8 cellular contexts compared by ENCODE assay signal in genomic region chr7:44196450-44196872, GRCh38. TPM values are rescaled to one million over a fixed set of nuclear protein-coding genes. Genes with fewer than 3 reads are reported as not detected.
DNase-seq lines count a peak whose midpoint lies in the region; ATAC-seq, FAIRE-seq and TF ChIP-seq lines count a peak whose summit lies in the region.

No MANE protein-coding gene starts in this region.

- H3K4me2 ChIP-seq in endothelial cell of umbilical vein (ENCODE audit: insufficient read depth, low read length): no peak overlapping the region

- intact Hi-C loops in endothelial cell of umbilical vein (cut with micrococcal nuclease): loop anchor here (1.0 to 2.0 kb wide), 2 partner anchors 74 to 124 kb away; partner anchors contain the start of gene POLD2

- H3K9ac ChIP-seq in endothelial cell of umbilical vein (replicated peaks; ENCODE audit: extremely low read depth, insufficient read depth, low read length): no peak overlapping the region

- no peaks in the 10 kb centered on the region for H3K4me1 ChIP-seq in endothelial cell of umbilical vein (ENCODE audit: control insufficient read depth, extremely low read depth, insufficient read depth, low read length)

- dilution Hi-C loops in endothelial cell of umbilical vein (cut with MboI; ENCODE audit: extremely low pct_ligation_motif_present, low sequenced_read_pairs): no loop called here

- H3K9me3 ChIP-seq in KOPT-K1 (ENCODE audit: insufficient read depth, low read length, poor library complexity, severe bottlenecking): no peaks in the 10 kb centered on the region
- H3K9me3 ChIP-seq in endothelial cell of umbilical vein (replicated peaks; ENCODE audit: control insufficient read depth, insufficient read depth, low read length): no peaks in the 10 kb centered on the region

- BruUV-seq in endothelial cell of umbilical vein (replicated peaks; lab: Mats Ljungman, UMichigan): no TSS peak

- peaks cover 3 to 15% of the 10 kb centered on the region in 2 experiments for H3K27me3 ChIP-seq in endothelial cell of umbilical vein (ENCODE audit: control insufficient read depth in 2 of 2, insufficient read depth in 2 of 2, low read length in 2 of 2)

- no peaks in the 10 kb centered on the region for H3K9me1 ChIP-seq in endothelial cell of umbilical vein (replicated peaks; ENCODE audit: control insufficient read depth, extremely low read depth, insufficient read depth, low read length)

- H3K4me3 ChIP-seq in endothelial cell of umbilical vein (replicated peaks in 1 of 3; ENCODE audit: insufficient read depth in 1 of 3, low read depth in 1 of 3, low read length in 3 of 3): no peak overlapping the region
- no peak overlapping the region for H3K4me3 ChIP-seq in coronary artery

- H3K27ac ChIP-seq in KOPT-K1 (ENCODE audit: low read depth, low read length, poor library complexity, severe bottlenecking): peak overlapping the region; percentile 41
- H3K27ac ChIP-seq in endothelial cell of umbilical vein (ENCODE audit: insufficient read depth, low read depth, low read length): no peak overlapping the region
- H3K27ac ChIP-seq in coronary artery: no peak overlapping the region

- POLR2A ChIA-PET in endothelial cell of umbilical vein (lab: Charles Lee): no interaction called here

- ATAC-seq in GM19397 (IDR thresholded peaks at IDR 0.05; ENCODE audit: unreplicated experiment): no peak

- TF ChIP-seq CTCF in endothelial cell of umbilical vein (IDR thresholded peaks at IDR 0.05; ENCODE audit: extremely low read depth in 1 of 2, insufficient read depth in 1 of 2, low read depth in 1 of 2, low read length in 2 of 2) (peak; percentile 60 to 73), coronary artery (IDR thresholded peaks at IDR 0.05) (no peak)

- peak; percentile 76 for FAIRE-seq in endothelial cell of umbilical vein (lab: Jason Lieb, UNC)

- H2AFZ ChIP-seq in endothelial cell of umbilical vein (ENCODE audit: low read depth, low read length): no peak overlapping the region

- TF ChIP-seq POLR2A in endothelial cell of umbilical vein (IDR thresholded peaks at IDR 0.05; ENCODE audit: low read depth, low read length): no peak

- H4K20me1 ChIP-seq in endothelial cell of umbilical vein (replicated peaks; ENCODE audit: control insufficient read depth, extremely low read depth, insufficient read depth, low read length): no peaks in the 10 kb centered on the region

- H3K36me3 ChIP-seq in KOPT-K1 (ENCODE audit: insufficient read depth, low read length): no peaks in the 10 kb centered on the region
- no peaks in the 10 kb centered on the region for H3K36me3 ChIP-seq in endothelial cell of umbilical vein (ENCODE audit: control insufficient read depth in 2 of 2, extremely low read depth in 1 of 2, insufficient read depth in 2 of 2, low read length in 2 of 2)

- peaks cover 6% of the 10 kb centered on the region for H3K79me2 ChIP-seq in endothelial cell of umbilical vein (ENCODE audit: control insufficient read depth, insufficient read depth, low read length)

- peak; percentile 18 for DNase-seq in activated T-cell treated with anti-CD3 and anti-CD28 coated beads for 4 hours
- no peak for DNase-seq in activated T-cell treated with anti-CD3 and anti-CD28 coated beads, Interleukin-2, amount 50 U/mL, for 1 hour
- peak; percentile 45 for DNase-seq in SK-N-DZ (ENCODE audit: low spot score)
- peak; percentile 54 for DNase-seq in endothelial cell of umbilical vein (ENCODE audit: low read depth, low spot score)
- DNase-seq in middle frontal gyrus (ENCODE audit: extremely low spot score, low spot score): peak; percentile 14
- no peak for DNase-seq in coronary artery (ENCODE audit: low spot score)

- CTCF ChIA-PET in endothelial cell of umbilical vein (lab: Charles Lee): interaction anchor here (0.6 to 4.9 kb wide), 15 partner anchors 11 to 377 kb away, joined by 3 to 60 read pairs (median 5); partner anchors contain the start of genes DDX56 and POLD2

TF ChIP-seq in endothelial cell of umbilical vein, 7 proteins besides CTCF, POLR2A, EP300 and RAD21:
- TF ChIP-seq GATA2 (IDR thresholded peaks at IDR 0.05; ENCODE audit: insufficient read depth, insufficient read length, low read depth, low read length): no peak
- TF ChIP-seq MYC (IDR thresholded peaks at IDR 0.05; ENCODE audit: low read depth, low read length): no peak
- TF ChIP-seq POLR2AphosphoS5 (IDR thresholded peaks at IDR 0.05; ENCODE audit: insufficient read depth, low read depth, low read length): no peak
- TF ChIP-seq FOS (IDR thresholded peaks at IDR 0.05; ENCODE audit: borderline replicate concordance, insufficient read depth, low read length): no peak
- no peak for TF ChIP-seq EZH2 (IDR thresholded peaks at IDR 0.05; ENCODE audit: borderline replicate concordance, low read depth, low read length, severe bottlenecking)
- TF ChIP-seq MAX (IDR thresholded peaks at IDR 0.05; ENCODE audit: insufficient read depth, insufficient read length): no peak
- TF ChIP-seq JUN (IDR thresholded peaks at IDR 0.05; ENCODE audit: borderline replicate concordance, insufficient read depth, insufficient read length, low read depth): no peak
TF ChIP-seq in endothelial cell of umbilical vein: peak in this region for 0.

RNA-seq across cellular contexts. Expression of gene YKT6, which starts 4.3 kb away (rescaled TPM):
- polyA plus RNA-seq in SK-N-DZ (2014; cell fraction: cytosol; rRNA removed): 54.2 and 57.4 TPM in 2 replicates
- polyA plus RNA-seq in SK-N-DZ (2014; cell fraction: nucleus; rRNA removed): 34.8 and 41.2 TPM in 2 replicates
- 117 and 120 TPM in 2 replicates for total RNA-seq in endothelial cell of umbilical vein
- 110 and 117 TPM in 2 replicates for polyA plus RNA-seq in endothelial cell of umbilical vein
- polyA plus RNA-seq in endothelial cell of umbilical vein (2011; cell fraction: cytosol; rRNA removed): 101 and 119 TPM in 2 replicates
- polyA plus RNA-seq in endothelial cell of umbilical vein (2011; cell fraction: nucleus; rRNA removed): 99.2 and 100 TPM in 2 replicates
- polyA plus RNA-seq in endothelial cell of umbilical vein (2012): 83.2 and 99.3 TPM in 2 replicates
- 113 and 118 TPM in 2 replicates for polyA minus RNA-seq in endothelial cell of umbilical vein
- 37.5 TPM for polyA minus RNA-seq in endothelial cell of umbilical vein (2011; cell fraction: cytosol; rRNA and poly(A)+ RNA removed)
- polyA minus RNA-seq in endothelial cell of umbilical vein (2011; cell fraction: nucleus; rRNA and poly(A)+ RNA removed): 47.4 and 58.9 TPM in 2 replicates

RNA-seq across cellular contexts. Expression of gene GCK, which starts 7.2 kb away (rescaled TPM):
- 5.3 and 5.7 TPM in 2 replicates for polyA plus RNA-seq in SK-N-DZ (2014; cell fraction: cytosol; rRNA removed)
- polyA plus RNA-seq in SK-N-DZ (2014; cell fraction: nucleus; rRNA removed): 3.1 and 5.7 TPM in 2 replicates
- total RNA-seq in endothelial cell of umbilical vein: 0.32 and 0.51 TPM in 2 replicates
- polyA plus RNA-seq in endothelial cell of umbilical vein: 0.13 and 0.17 TPM in 2 replicates
- 0.08 and 0.13 TPM in 2 replicates for polyA plus RNA-seq in endothelial cell of umbilical vein (2011; cell fraction: cytosol; rRNA removed)
- polyA plus RNA-seq in endothelial cell of umbilical vein (2011; cell fraction: nucleus; rRNA removed): 0.09 TPM in 1 of 2 replicates, not detected in the other
- polyA plus RNA-seq in endothelial cell of umbilical vein (2012): 0.21 TPM in 1 of 2 replicates, not detected in the other
- 0.15 TPM in 1 of 2 replicates, not detected in the other for polyA minus RNA-seq in endothelial cell of umbilical vein
- not detected for polyA minus RNA-seq in endothelial cell of umbilical vein (2011; cell fraction: cytosol; rRNA and poly(A)+ RNA removed)
- polyA minus RNA-seq in endothelial cell of umbilical vein (2011; cell fraction: nucleus; rRNA and poly(A)+ RNA removed): not detected in 2 replicates

RNA-seq across cellular contexts. Expression of gene MYL7, which starts 55.3 kb away (rescaled TPM):
- not detected in 2 replicates for polyA plus RNA-seq in SK-N-DZ (2014; cell fraction: cytosol; rRNA removed)
- not detected in 2 replicates for polyA plus RNA-seq in SK-N-DZ (2014; cell fraction: nucleus; rRNA removed)
- total RNA-seq in endothelial cell of umbilical vein: not detected in 2 replicates
- not detected in 2 replicates for polyA plus RNA-seq in endothelial cell of umbilical vein
- polyA plus RNA-seq in endothelial cell of umbilical vein (2011; cell fraction: cytosol; rRNA removed): not detected in 2 replicates
- polyA plus RNA-seq in endothelial cell of umbilical vein (2011; cell fraction: nucleus; rRNA removed): 0.63 TPM in 1 of 2 replicates, not detected in the other
- not detected in 2 replicates for polyA plus RNA-seq in endothelial cell of umbilical vein (2012)
- not detected in 2 replicates for polyA minus RNA-seq in endothelial cell of umbilical vein
- not detected for polyA minus RNA-seq in endothelial cell of umbilical vein (2011; cell fraction: cytosol; rRNA and poly(A)+ RNA removed)
- polyA minus RNA-seq in endothelial cell of umbilical vein (2011; cell fraction: nucleus; rRNA and poly(A)+ RNA removed): not detected in 2 replicates

Comparison
In these comparisons a context has a peak if more than half of its experiments do, and no peak if none do; other contexts are left out.
1. DNase-seq: peak in activated T-cell treated with anti-CD3 and anti-CD28 coated beads for 4 hours (single experiment), SK-N-DZ (single experiment), endothelial cell of umbilical vein (single experiment) and middle frontal gyrus (single experiment); none in activated T-cell treated with anti-CD3 and anti-CD28 coated beads, Interleukin-2, amount 50 U/mL, for 1 hour (single experiment) and coronary artery (single experiment).